8 cellular contexts compared by ENCODE assay signal in the genomic region with DNA sequence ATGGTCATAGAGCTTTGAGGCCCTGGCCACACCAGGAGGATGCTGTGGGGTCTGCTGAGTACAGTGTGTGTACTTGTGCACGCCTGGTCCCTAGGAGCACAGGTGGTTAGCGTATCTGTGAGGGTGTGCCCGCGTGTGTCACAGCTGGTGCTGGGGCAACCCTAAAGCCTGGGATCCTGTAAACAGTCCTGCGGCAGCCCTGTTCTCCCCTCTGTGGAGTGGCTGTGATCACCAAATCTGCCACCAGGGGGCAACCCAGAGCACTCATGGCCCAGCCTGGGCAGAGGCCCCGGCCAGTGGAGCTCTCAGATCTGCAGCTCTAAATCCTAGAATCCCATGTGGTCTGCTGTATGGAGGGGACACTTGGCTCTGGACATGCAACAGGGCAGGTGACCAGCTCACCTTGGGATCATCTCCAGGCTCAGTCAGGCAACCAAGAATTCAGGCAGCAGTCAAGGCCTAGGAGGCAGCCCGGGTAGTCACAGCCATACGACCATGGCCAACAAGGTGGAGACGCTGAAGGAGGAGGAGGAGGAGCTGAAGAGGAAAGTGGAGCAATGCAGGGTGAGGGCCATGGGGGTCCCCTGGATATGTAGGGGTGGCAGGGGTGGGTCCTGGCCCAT. TPM values are rescaled to one million over a fixed set of nuclear protein-coding genes. Genes with fewer than 3 reads are reported as not detected.
DNase-seq lines count a peak whose midpoint lies in the region; ATAC-seq and TF ChIP-seq lines count a peak whose summit lies in the region.

No MANE protein-coding gene starts in this region.

- peak overlapping the region; percentile 87 for H3K4me3 Mint-ChIP-seq in activated T-helper 17 cell treated with anti-CD3 and anti-CD28 coated beads, Interleukin-2, amount 50 U/mL, for 72 hours

- peaks cover 12% of the 10 kb centered on the region for H3K4me1 Mint-ChIP-seq in activated T-helper 17 cell treated with anti-CD3 and anti-CD28 coated beads, Interleukin-2, amount 50 U/mL, for 72 hours

- no peaks in the 10 kb centered on the region for H3K27me3 Mint-ChIP-seq in activated T-helper 17 cell treated with anti-CD3 and anti-CD28 coated beads, Interleukin-2, amount 50 U/mL, for 72 hours

- WGBS in thyroid gland, 2 donors: 50 to 52% methylated on average over 5 to 8 of the region's 9 CpGs

- no peak for TF ChIP-seq POLR2A in thyroid gland (IDR thresholded peaks at IDR 0.05)

- H3K27ac Mint-ChIP-seq in activated T-helper 17 cell treated with anti-CD3 and anti-CD28 coated beads, Interleukin-2, amount 50 U/mL, for 72 hours: peak overlapping the region; percentile 70

- H3K36me3 ChIP-seq in thyroid gland: no peaks in the 10 kb centered on the region

- intact Hi-C loops in thyroid gland (cut with DNase I): loop anchor here (5.0 to 10.0 kb wide), 2 partner anchors 44 to 151 kb away; a partner anchor contains a TSS

- H3K36me3 Mint-ChIP-seq in activated T-helper 17 cell treated with anti-CD3 and anti-CD28 coated beads, Interleukin-2, amount 50 U/mL, for 72 hours (ENCODE audit: low read depth): peaks cover 88% of the 10 kb centered on the region

- no peaks in the 10 kb centered on the region for H3K9me3 Mint-ChIP-seq in activated T-helper 17 cell treated with anti-CD3 and anti-CD28 coated beads, Interleukin-2, amount 50 U/mL, for 72 hours

- no peaks in the 10 kb centered on the region for H3K27me3 ChIP-seq in thyroid gland

- DNase-seq in HPDE6-E6E7 (ENCODE audit: extremely low spot score) (peak; percentile 66), SHP77 (lab: John Stamatoyannopoulos, UW) (peak; percentile 64 to 75), fibroblast of villous mesenchyme (ENCODE audit: low read depth) (peak; percentile 75), omental fat pad (ENCODE audit: low spot score) (peak; percentile 96), thyroid gland (peak; percentile 84 to 87)

- TF ChIP-seq CTCF in GM12801 (IDR thresholded peaks at IDR 0.05; ENCODE audit: extremely low read depth, insufficient read length) (peak; percentile 76), fibroblast of villous mesenchyme (IDR thresholded peaks at IDR 0.05; ENCODE audit: insufficient read depth, low read depth, low read length) (peak; percentile 90), omental fat pad (IDR thresholded peaks at IDR 0.05) (peak in 2 of 3 donors; percentile 70 to 86), thyroid gland (IDR thresholded peaks at IDR 0.05) (peak; percentile 78 to 96 (median 87))

- peaks cover 7 to 23% of the 10 kb centered on the region in 2 donors for H3K4me1 ChIP-seq in thyroid gland

- peak; percentile 77 for ATAC-seq in activated T-helper 17 cell treated with anti-CD3 and anti-CD28 coated beads, Interleukin-2, amount 50 U/mL, for 72 hours (replicated peaks)
- ATAC-seq in omental fat pad (ENCODE audit: low FRiP score): peak; percentile 66
- ATAC-seq in HG03139 (IDR thresholded peaks at IDR 0.05; ENCODE audit: unreplicated experiment): no peak

- no peak overlapping the region for H3K27ac ChIP-seq in thyroid gland

- H3K4me3 ChIP-seq in fibroblast of villous mesenchyme (ENCODE audit: low read depth, low read length) (no peak overlapping the region), thyroid gland (replicated peaks in 1 of 3) (no peak overlapping the region)

- no peaks in the 10 kb centered on the region for H3K9me3 ChIP-seq in thyroid gland

RNA-seq across cellular contexts. Expression of a gene that starts 3.9 kb away (rescaled TPM):
- total RNA-seq in activated T-helper 17 cell treated with anti-CD3 and anti-CD28 coated beads, Interleukin-2, amount 50 U/mL, for 72 hours: 100 to 1,000 TPM; 118 to 132 TPM
- total RNA-seq in fibroblast of villous mesenchyme: 9.0 and 11.2 TPM in 2 replicates
- 10 to 100 TPM in 1 of 4 donors, 1 to 10 TPM in 3; 3.6 to 11.5 (median 8.2) TPM for total RNA-seq in omental fat pad
- 10 to 100 TPM in 1 of 4 donors, 1 to 10 TPM in 2, under 1 TPM in 1; 0.81 to 10.1 (median 3.3) TPM for total RNA-seq in thyroid gland

RNA-seq across cellular contexts. Expression of a gene that starts 15.2 kb away (rescaled TPM):
- 10 to 100 TPM; 38.0 to 43.2 TPM for total RNA-seq in activated T-helper 17 cell treated with anti-CD3 and anti-CD28 coated beads, Interleukin-2, amount 50 U/mL, for 72 hours
- total RNA-seq in fibroblast of villous mesenchyme (9.0 and 9.9 TPM in 2 replicates), omental fat pad (1 to 10 TPM; 3.8 to 5.4 (median 4.3) TPM), thyroid gland (10 to 100 TPM in 3 of 4 donors, 1 to 10 TPM in 1; 4.2 to 15.8 (median 12.3) TPM)

RNA-seq across cellular contexts. Expression of a gene that starts 32.1 kb away (rescaled TPM):
- 1,000 to 10,000 TPM; 1,410 to 2,076 TPM for total RNA-seq in activated T-helper 17 cell treated with anti-CD3 and anti-CD28 coated beads, Interleukin-2, amount 50 U/mL, for 72 hours
- total RNA-seq in fibroblast of villous mesenchyme: 3,707 and 5,728 TPM in 2 replicates
- 1,000 to 10,000 TPM; 1,558 to 2,934 (median 2,167) TPM for total RNA-seq in omental fat pad
- 100 to 1,000 TPM; 146 to 212 (median 188) TPM for total RNA-seq in thyroid gland

RNA-seq across cellular contexts. Expression of a gene that starts 34.7 kb away (rescaled TPM):
- 10 to 100 TPM; 69.3 to 79.8 TPM for total RNA-seq in activated T-helper 17 cell treated with anti-CD3 and anti-CD28 coated beads, Interleukin-2, amount 50 U/mL, for 72 hours
- total RNA-seq in fibroblast of villous mesenchyme (33.2 and 39.0 TPM in 2 replicates), omental fat pad (10 to 100 TPM; 28.7 to 50.7 (median 33.9) TPM), thyroid gland (10 to 100 TPM; 46.2 to 90.5 (median 60.4) TPM)

RNA-seq across cellular contexts. Expression of a gene that starts 42.8 kb away (rescaled TPM):
- 10 to 100 TPM; 22.1 to 46.1 TPM for total RNA-seq in activated T-helper 17 cell treated with anti-CD3 and anti-CD28 coated beads, Interleukin-2, amount 50 U/mL, for 72 hours
- total RNA-seq in fibroblast of villous mesenchyme (7.3 and 10.3 TPM in 2 replicates), omental fat pad (10 to 100 TPM; 16.4 to 34.8 (median 21.4) TPM), thyroid gland (10 to 100 TPM; 18.7 to 52.6 (median 47.6) TPM)

Comparison
In these comparisons a context has a peak if more than half of its experiments do, and no peak if none do; other contexts are left out.
1. RNA of a gene that starts 32.1 kb away (total RNA-seq): 3,707 to 5,728 TPM in fibroblast of villous mesenchyme, 1,558 to 2,934 TPM in omental fat pad and 1,410 to 2,076 TPM in activated T-helper 17 cell treated with anti-CD3 and anti-CD28 coated beads, Interleukin-2, amount 50 U/mL, for 72 hours; 146 to 212 TPM in thyroid gland; every median in the first group is over 4 times any median in the second.
2. Peak in every context shown above with its lines, with median percentiles within 50 percentile points of each other: CTCF ChIP-seq and DNase-seq.